8 cellular contexts compared by ENCODE assay signal in genomic region chr18:63366991-63367240, GRCh38. TPM values are rescaled to one million over a fixed set of nuclear protein-coding genes. Genes with fewer than 3 reads are reported as not detected.
DNase-seq lines count a peak whose midpoint lies in the region; ATAC-seq lines count a peak whose summit lies in the region.

A gene with protein sequence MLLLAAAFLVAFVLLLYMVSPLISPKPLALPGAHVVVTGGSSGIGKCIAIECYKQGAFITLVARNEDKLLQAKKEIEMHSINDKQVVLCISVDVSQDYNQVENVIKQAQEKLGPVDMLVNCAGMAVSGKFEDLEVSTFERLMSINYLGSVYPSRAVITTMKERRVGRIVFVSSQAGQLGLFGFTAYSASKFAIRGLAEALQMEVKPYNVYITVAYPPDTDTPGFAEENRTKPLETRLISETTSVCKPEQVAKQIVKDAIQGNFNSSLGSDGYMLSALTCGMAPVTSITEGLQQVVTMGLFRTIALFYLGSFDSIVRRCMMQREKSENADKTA (minus strand): TSS chr18:63367206. CDS start chr18:63367118, 88 bp downstream.

- H3K27ac ChIP-seq in rectal smooth muscle tissue (ENCODE audit: low read depth, low read length), result peak within 1 kb of the TSS; percentile 95

- CTCF ChIA-PET in activated CD4-positive, alpha-beta memory T cell treated with anti-CD3 and anti-CD28 coated beads for 36 hours (lab: Charles Lee), result interaction anchor here (0.6 to 1.8 kb wide), 2 partner anchors 72 to 664 kb away, joined by 3 to 9 read pairs; no protein-coding TSS in a partner anchor

- intact Hi-C loops in activated CD4-positive, alpha-beta memory T cell treated with anti-CD3 and anti-CD28 coated beads for 36 hours (cut with micrococcal nuclease), result loop anchor here (1.0 to 10.0 kb wide), 9 partner anchors 12 to 845 kb away; partner anchors contain the start of genes VPS4B and ZCCHC2
- intact Hi-C loops in cardiac septum (cut with DNase I), result loop anchor here (1.0 kb wide), 1 partner anchor 55 kb away; the partner anchor contains the start of gene VPS4B

- no peaks in the 10 kb centered on the region for H3K4me1 ChIP-seq in rectal smooth muscle tissue (ENCODE audit: control insufficient read depth, insufficient read depth, low read length)

- no peaks in the 10 kb centered on the region for H3K27me3 ChIP-seq in rectal smooth muscle tissue (ENCODE audit: control insufficient read depth, insufficient read depth, low read length)

- peak within 1 kb of the TSS; percentile 90 for H3K4me3 Mint-ChIP-seq in activated CD4-positive, alpha-beta memory T cell treated with anti-CD3 and anti-CD28 coated beads for 36 hours

- DNase-seq in H4 (ENCODE audit: low spot score) (no peak), cardiac septum (ENCODE audit: low spot score) (no peak), DMS53 (lab: John Stamatoyannopoulos, UW) (no peak)
- no peak for DNase-seq in activated CD4-positive, alpha-beta memory T cell treated with anti-CD3 and anti-CD28 coated beads for 36 hours
- DNase-seq in central memory CD4-positive, alpha-beta T cell, result no peak

- peak within 1 kb of the TSS; percentile 86 for H3K27ac Mint-ChIP-seq in activated CD4-positive, alpha-beta memory T cell treated with anti-CD3 and anti-CD28 coated beads for 36 hours

- H3K4me3 ChIP-seq in rectal smooth muscle tissue (ENCODE audit: low read length), result peak within 1 kb of the TSS; percentile 79

- POLR2A ChIA-PET in activated CD4-positive, alpha-beta memory T cell treated with anti-CD3 and anti-CD28 coated beads for 36 hours (lab: Charles Lee), result interaction anchor here (1.5 to 1.8 kb wide), 3 partner anchors 55 to 60 kb away, joined by 4 to 13 read pairs (median 9); partner anchors contain the start of gene VPS4B

- ATAC-seq in GM19023 (IDR thresholded peaks at IDR 0.05; ENCODE audit: unreplicated experiment) (no peak), HG02588 (IDR thresholded peaks at IDR 0.05; ENCODE audit: unreplicated experiment) (no peak)

- H3K9ac ChIP-seq in rectal smooth muscle tissue (ENCODE audit: low read length), result peak within 1 kb of the TSS; percentile 66

- H3K4me1 Mint-ChIP-seq in activated CD4-positive, alpha-beta memory T cell treated with anti-CD3 and anti-CD28 coated beads for 36 hours (ENCODE audit: low read depth), result peaks cover 29% of the 10 kb centered on the region

- peaks cover 21% of the 10 kb centered on the region for H3K36me3 Mint-ChIP-seq in activated CD4-positive, alpha-beta memory T cell treated with anti-CD3 and anti-CD28 coated beads for 36 hours

- H3K27me3 Mint-ChIP-seq in activated CD4-positive, alpha-beta memory T cell treated with anti-CD3 and anti-CD28 coated beads for 36 hours, result no peaks in the 10 kb centered on the region

- peaks cover 16% of the 10 kb centered on the region for H3K9me3 Mint-ChIP-seq in activated CD4-positive, alpha-beta memory T cell treated with anti-CD3 and anti-CD28 coated beads for 36 hours

- peaks cover 3% of the 10 kb centered on the region for H3K36me3 ChIP-seq in rectal smooth muscle tissue (ENCODE audit: control insufficient read depth, insufficient read depth, low read length)

RNA-seq across cellular contexts. Expression of the gene that starts here (rescaled TPM):
- 29.1 and 32.0 TPM in 2 replicates for total RNA-seq in H4 (2014; rRNA removed; shearing (Covaris generic))
- total RNA-seq in activated CD4-positive, alpha-beta memory T cell treated with anti-CD3 and anti-CD28 coated beads for 36 hours, result 10 to 100 TPM; 72.8 to 77.2 TPM
- 54.3 TPM for total RNA-seq in cardiac septum
